ENCODE assay signal across 11 cellular contexts in genomic region chr12:67388331-67389163, GRCh38.
A peak's percentile ranks its signal among the peaks of the same experiment; 100 is the strongest.
DNase-seq lines count a peak whose midpoint lies in the region; ATAC-seq and TF ChIP-seq lines count a peak whose summit lies in the region.
"Had no signal": no experiment of that assay in that cellular context is flagged by ENCODE, and none has a peak within 500 bp of the region (broad histone marks: within the 10 kb centered on the region; RNA-seq: fewer than 3 reads in every experiment).

No MANE protein-coding gene starts in this region.

- no peak for TF ChIP-seq POLR2A in HCT116 (IDR thresholded peaks at IDR 0.05; ENCODE audit: borderline replicate concordance, extremely low read depth, insufficient read depth, insufficient read length)

- no peaks in the 10 kb centered on the region for H3K79me2 ChIP-seq in HCT116 (ENCODE audit: insufficient read depth, low read length)
- H3K79me2 ChIP-seq in MM.1S (ENCODE audit: low read length): no peaks in the 10 kb centered on the region

- H2AFZ ChIP-seq in HCT116 (ENCODE audit: low read depth, low read length, poor library complexity, severe bottlenecking): no peak overlapping the region
- H2AFZ ChIP-seq in MM.1S (ENCODE audit: low read length): no peak overlapping the region

- TF ChIP-seq CTCF in BE2C (IDR thresholded peaks at IDR 0.05; ENCODE audit: low read depth, low read length): 0 out of 2 replicates have a peak, but pooled peaks have one; percentile 12
- peak in 2 of 3 experiments; percentile 40 to 41; a peak in 3 of 6 replicates for TF ChIP-seq CTCF in HCT116 (IDR thresholded peaks at IDR 0.05 in 2 of 3, conservative IDR thresholded peaks at IDR 0.05 in 1 of 3; ENCODE audit: borderline replicate concordance in 1 of 3, insufficient read depth in 1 of 3, low read depth in 2 of 3, low read length in 2 of 3)
- TF ChIP-seq CTCF in omental fat pad (IDR thresholded peaks at IDR 0.05): no peak
- no peak for TF ChIP-seq CTCF in MM.1S (IDR thresholded peaks at IDR 0.05; ENCODE audit: low read length)

- no peaks in the 10 kb centered on the region for H3F3A ChIP-seq in MM.1S (ENCODE audit: insufficient read depth, low read length)

- no peak for DNase-seq in BE2C
- DNase-seq in HCT116 (ENCODE audit: low read depth, low spot score): no peak
- no peak for DNase-seq in SK-N-MC (ENCODE audit: low read depth, low spot score)
- peak; percentile 57 for DNase-seq in kidney glomerular epithelial cell (lab: John Stamatoyannopoulos, UW)
- no peak for DNase-seq in omental fat pad (ENCODE audit: low spot score)
- no peak for DNase-seq in MM.1S
- no peak for DNase-seq in stimulated activated CD8-positive, alpha-beta memory T cell treated with anti-CD3 and anti-CD28 coated beads, Interleukin-4, amount 100 ng/mL, for 48 hours
- DNase-seq: immature natural killer cell, small intestine, SW 1271 had no signal

- H3K27me3 ChIP-seq in BE2C (no peaks in the 10 kb centered on the region), HCT116 (ENCODE audit: insufficient read depth, low read length) (no peaks in the 10 kb centered on the region), MM.1S (replicated peaks; ENCODE audit: insufficient read depth, low read length) (no peaks in the 10 kb centered on the region)

- H3K4me2 ChIP-seq in HCT116 (ENCODE audit: low read length) (no peak overlapping the region), MM.1S (ENCODE audit: low read depth, low read length) (no peak overlapping the region)

- H3K9ac ChIP-seq in HCT116 (ENCODE audit: low read length) (no peak overlapping the region), SK-N-MC (ENCODE audit: insufficient read length) (no peak overlapping the region), MM.1S (ENCODE audit: low read length) (no peak overlapping the region)

- H3K4me3 ChIP-seq in BE2C (ENCODE audit: low read depth, low read length) (no peak overlapping the region), HCT116 (replicated peaks in 1 of 2; ENCODE audit: low read depth in 1 of 2, low read length in 2 of 2) (no peak overlapping the region), SK-N-MC (peak overlapping the region; percentile 20; the same call in 1 of the 2 replicates), MM.1S (ENCODE audit: low read length) (no peak overlapping the region)

- H3K9me3 ChIP-seq in BE2C (no peaks in the 10 kb centered on the region), HCT116 (ENCODE audit: control insufficient read depth in 1 of 2, insufficient read depth in 1 of 2, low read depth in 1 of 2, low read length in 2 of 2) (no peaks in the 10 kb centered on the region), SK-N-MC (ENCODE audit: low read depth, low read length) (no peaks in the 10 kb centered on the region), MM.1S (replicated peaks; ENCODE audit: insufficient read depth, low read length) (no peaks in the 10 kb centered on the region)

- H3K9me2 ChIP-seq in HCT116 (ENCODE audit: insufficient read depth): no peaks in the 10 kb centered on the region
- no peaks in the 10 kb centered on the region for H3K9me2 ChIP-seq in MM.1S (replicated peaks; ENCODE audit: insufficient read depth, low read length)

- BruUV-seq in HCT116 (replicated peaks; lab: Mats Ljungman, UMichigan): no TSS peak

- H3K36me3 ChIP-seq in BE2C (no peaks in the 10 kb centered on the region), HCT116 (ENCODE audit: control insufficient read depth in 1 of 2, insufficient read depth in 2 of 2, low read length in 2 of 2) (no peaks in the 10 kb centered on the region), SK-N-MC (ENCODE audit: insufficient read depth, low read length) (no peaks in the 10 kb centered on the region), MM.1S (replicated peaks; ENCODE audit: insufficient read depth, low read length) (no peaks in the 10 kb centered on the region)

- intact Hi-C loops in HCT116 (cut with micrococcal nuclease): no loop called here

- RAD21 ChIA-PET in HCT116 (lab: Charles Lee; ENCODE audit: low non-redundant PET in 1 of 2, low total read pairs in 2 of 2, uncharacterized antibody in 2 of 2, unreplicated experiment in 2 of 2): no interaction called here

- peak; percentile 58 for ATAC-seq in HCT116
- ATAC-seq in HG03095 (IDR thresholded peaks at IDR 0.05; ENCODE audit: unreplicated experiment): no peak
- no peak for ATAC-seq in omental fat pad (ENCODE audit: low FRiP score)

- no peaks in the 10 kb centered on the region for H4K20me1 ChIP-seq in HCT116 (ENCODE audit: insufficient read depth)
- no peaks in the 10 kb centered on the region for H4K20me1 ChIP-seq in MM.1S (ENCODE audit: insufficient read depth, low read length)

- POLR2A ChIA-PET in HCT116 (lab: Charles Lee): no interaction called here

- H3K27ac ChIP-seq in HCT116 (ENCODE audit: low read depth, low read length) (no peak overlapping the region), SK-N-MC (no peak overlapping the region), MM.1S (ENCODE audit: low read length) (no peak overlapping the region)

- H3K4me1 ChIP-seq in BE2C (no peaks in the 10 kb centered on the region), HCT116 (ENCODE audit: control insufficient read depth in 1 of 2, insufficient read depth in 2 of 2, low read length in 2 of 2) (no peaks in the 10 kb centered on the region), MM.1S (ENCODE audit: low read length) (no peaks in the 10 kb centered on the region)

- TF ChIP-seq RAD21 in HCT116 (IDR thresholded peaks at IDR 0.05; ENCODE audit: low read depth): no peak

- CTCF ChIA-PET in HCT116 (lab: Charles Lee): no interaction called here

TF ChIP-seq in HCT116, 20 proteins besides CTCF, POLR2A, EP300 and RAD21:
- TF ChIP-seq TCF7L2 (IDR thresholded peaks at IDR 0.05; ENCODE audit: borderline replicate concordance, extremely low read depth, insufficient read depth, insufficient read length): no peak
- no peak for TF ChIP-seq SRF (IDR thresholded peaks at IDR 0.05; ENCODE audit: low read depth)
- no peak for TF ChIP-seq FOSL1 (IDR thresholded peaks at IDR 0.05; ENCODE audit: low read depth)
- TF ChIP-seq MAX (IDR thresholded peaks at IDR 0.05): no peak
- TF ChIP-seq ATF3 (IDR thresholded peaks at IDR 0.05): no peak
- no peak for TF ChIP-seq JUND (IDR thresholded peaks at IDR 0.05)
- no peak for TF ChIP-seq ELF1 (IDR thresholded peaks at IDR 0.05; ENCODE audit: borderline replicate concordance, low read depth)
- no peak for TF ChIP-seq ZFX (IDR thresholded peaks at IDR 0.05)
- TF ChIP-seq EZH2 (IDR thresholded peaks at IDR 0.05): no peak
- no peak for TF ChIP-seq SIN3A (IDR thresholded peaks at IDR 0.05; ENCODE audit: low read depth)
- TF ChIP-seq EGR1 (IDR thresholded peaks at IDR 0.05; ENCODE audit: low read depth): no peak
- TF ChIP-seq POLR2AphosphoS5 (IDR thresholded peaks at IDR 0.05; ENCODE audit: low read depth, low read length): no peak
- no peak for TF ChIP-seq CBX3 (IDR thresholded peaks at IDR 0.05; ENCODE audit: low read depth)
- TF ChIP-seq EZH2phosphoT487 (IDR thresholded peaks at IDR 0.05; ENCODE audit: borderline replicate concordance): no peak
- TF ChIP-seq REST (IDR thresholded peaks at IDR 0.05; ENCODE audit: low read depth): no peak

Comparison
In these comparisons a context has a peak if more than half of its experiments do, and no peak if none do; other contexts are left out.
1. CTCF ChIP-seq: peak in BE2C (single experiment) and HCT116 (2 of 3); none in omental fat pad (0 of 3) and MM.1S (single experiment).